13 cellular contexts compared by ENCODE assay signal in genomic region chr3:195139091-195139875, GRCh38.
DNase-seq lines count a peak whose midpoint lies in the region; ATAC-seq and TF ChIP-seq lines count a peak whose summit lies in the region.
"Had no signal": no experiment of that assay in that cellular context is flagged by ENCODE, and none has a peak within 500 bp of the region (broad histone marks: within the 10 kb centered on the region; RNA-seq: fewer than 3 reads in every experiment).

No MANE protein-coding gene starts in this region.

- DNase-seq in IMR-90 (no peak), islet precursor cell (peak; percentile 76), RKO (ENCODE audit: low spot score) (no peak), NCI-H446 treated with DMSO at 0.1 percent for 48 hours (lab: John Stamatoyannopoulos, UW) (no peak)
- DNase-seq in activated T-cell treated with anti-CD3 and anti-CD28 coated beads, Interleukin-2, amount 50 U/mL, for 48 hours = no peak
- DNase-seq: activated CD4-positive, alpha-beta memory T cell treated with anti-CD3 and anti-CD28 coated beads for 36 hours; activated naive CD4-positive, alpha-beta T cell treated with anti-CD3 and anti-CD28 coated beads, Interleukin-2, amount 10 ng/mL, durations not matched to agents 7 days and 5 days; CD4-positive, CD25-positive, alpha-beta regulatory T cell; naive B cell; NCI-H526 treated with DMSO at 0.1 percent for 48 hours had no signal

- no peaks in the 10 kb centered on the region; the same call in 1 of the 2 replicates for H3K9me3 ChIP-seq in IMR-90 (ENCODE audit: control insufficient read depth, insufficient read depth, low read length)

- dilution Hi-C loops in IMR-90 (cut with HindIII; ENCODE audit: low sequenced_read_pairs, unreplicated experiment) = no loop called here

- no peak for TF ChIP-seq POLR2A in IMR-90 (IDR thresholded peaks at IDR 0.05; ENCODE audit: low read depth, low read length)

- H4K91ac ChIP-seq in IMR-90 (ENCODE audit: insufficient read depth, low read depth, low read length) = no peak overlapping the region

- no peak for TF ChIP-seq CTCF in IMR-90 (conservative IDR thresholded peaks at IDR 0.05; ENCODE audit: low read depth, low read length)

- H2BK20ac ChIP-seq in IMR-90 (ENCODE audit: low read depth, low read length) = no peak overlapping the region

- H2AK9ac ChIP-seq in IMR-90 (replicated peaks; ENCODE audit: low read depth, low read length, poor library complexity) = peak overlapping the region; percentile 8

- H3K9me1 ChIP-seq in IMR-90 (ENCODE audit: insufficient read depth, low read length) = no peaks in the 10 kb centered on the region

- 0 out of 2 replicates have a peak, but pooled peaks cover 2% of the 10 kb centered on the region for H3K36me3 ChIP-seq in IMR-90 (ENCODE audit: control insufficient read depth, insufficient read depth, low read length)

- H2BK15ac ChIP-seq in IMR-90 (ENCODE audit: low read depth, low read length) = no peak overlapping the region

- H4K8ac ChIP-seq in IMR-90 (ENCODE audit: low read depth in 2 of 2, low read length in 2 of 2) = no peak overlapping the region

- no peaks in the 10 kb centered on the region for H4K20me1 ChIP-seq in IMR-90 (ENCODE audit: insufficient read depth, low read length)

- H3K4me2 ChIP-seq in IMR-90 (ENCODE audit: low read depth, low read length) = no peak overlapping the region

- 0 out of 2 replicates have a peak overlapping the region, but pooled peaks have one; percentile 33 for H2AK5ac ChIP-seq in IMR-90 (ENCODE audit: low read depth, low read length)

- 0 out of 4 replicates have a peak, but pooled peaks cover 4 to 8% of the 10 kb centered on the region in 2 experiments for H3K79me1 ChIP-seq in IMR-90 (ENCODE audit: low read depth in 1 of 2, low read length in 2 of 2)

- H3K14ac ChIP-seq in IMR-90 (replicated peaks; ENCODE audit: low read depth, low read length) = no peak overlapping the region

- H3K9ac ChIP-seq in IMR-90 (ENCODE audit: low read depth, low read length) = no peak overlapping the region

- H3K23ac ChIP-seq in IMR-90 (ENCODE audit: low read depth, low read length) = no peak overlapping the region

- H2AFZ ChIP-seq in IMR-90 (replicated peaks; ENCODE audit: low read length, poor library complexity) = no peak overlapping the region

- no peaks in the 10 kb centered on the region for H3K27me3 ChIP-seq in IMR-90 (ENCODE audit: control insufficient read depth, insufficient read depth, low read length)

- peak overlapping the region; percentile 10; the same call in 1 of the 2 replicates for H3K4ac ChIP-seq in IMR-90 (ENCODE audit: low read depth, low read length)

- intact Hi-C loops in IMR-90 (cut with micrococcal nuclease) = no loop called here

- no peaks in the 10 kb centered on the region for H3K4me1 ChIP-seq in IMR-90 (ENCODE audit: control insufficient read depth, insufficient read depth, low read length)

- no peak for TF ChIP-seq RAD21 in IMR-90 (IDR thresholded peaks at IDR 0.05; ENCODE audit: low read length)

- CTCF ChIA-PET in IMR-90 (lab: Yijun Ruan, JAX) = no interaction called here

- no peak overlapping the region for H2BK5ac ChIP-seq in IMR-90 (ENCODE audit: low read depth, low read length, poor library complexity, severe bottlenecking)

- H4K5ac ChIP-seq in IMR-90 (ENCODE audit: low read depth, low read length) = no peak overlapping the region

- WGBS in IMR-90 (ENCODE audit: extremely low coverage in 2 of 2, insufficient read length in 1 of 2), 2 experiments = 94% methylated on average over 3 of the region's 13 CpGs; no CpG with 5 or more reads in 1 of the 2 experiments

- H3K27ac ChIP-seq in IMR-90 (ENCODE audit: insufficient read depth, low read length) = no peak overlapping the region

- ATAC-seq in GM18858 (IDR thresholded peaks at IDR 0.05; ENCODE audit: unreplicated experiment) (peak; percentile 55), GM21619 (IDR thresholded peaks at IDR 0.05; ENCODE audit: unreplicated experiment) (peak; percentile 87), IMR-90 (ENCODE audit: low read depth) (no peak), GM19397 (IDR thresholded peaks at IDR 0.05; ENCODE audit: unreplicated experiment) (no peak)

- no peak overlapping the region for H3K18ac ChIP-seq in IMR-90 (ENCODE audit: low read depth, low read length)

- no TSS peak for BruUV-seq in IMR-90 (replicated peaks; lab: Mats Ljungman, UMichigan)

- H2BK120ac ChIP-seq in IMR-90 (ENCODE audit: low read depth, low read length) = no peak overlapping the region

- in situ Hi-C loops in IMR-90 (cut with MboI; ENCODE audit: low sequenced_read_pairs) = no loop called here

- POLR2A ChIA-PET in IMR-90 (lab: Charles Lee; ENCODE audit: unreplicated experiment) = no interaction called here

- H3K4me3 ChIP-seq in IMR-90 (ENCODE audit: insufficient read depth, low read depth, low read length) = no peak overlapping the region

- H3K56ac ChIP-seq in IMR-90 (ENCODE audit: extremely low read depth, insufficient read depth, low read length) = no peak overlapping the region

TF ChIP-seq in IMR-90, 13 proteins besides CTCF, POLR2A, EP300 and RAD21:
- TF ChIP-seq USF2 (IDR thresholded peaks at IDR 0.05; ENCODE audit: low read depth, low read length) = no peak
- TF ChIP-seq FOS (IDR thresholded peaks at IDR 0.05; ENCODE audit: low read depth, low read length) = no peak
- no peak for TF ChIP-seq RFX5 (IDR thresholded peaks at IDR 0.05; ENCODE audit: low read depth, low read length)
- no peak for TF ChIP-seq MXI1 (IDR thresholded peaks at IDR 0.05; ENCODE audit: borderline replicate concordance, low read depth, low read length)
- TF ChIP-seq BHLHE40 (IDR thresholded peaks at IDR 0.05; ENCODE audit: low read depth, low read length) = no peak
- no peak for TF ChIP-seq NFE2L2 (IDR thresholded peaks at IDR 0.05; ENCODE audit: low read depth, low read length)
- no peak for TF ChIP-seq MAZ (IDR thresholded peaks at IDR 0.05; ENCODE audit: borderline replicate concordance, low read depth, low read length)
- TF ChIP-seq RCOR1 (IDR thresholded peaks at IDR 0.05; ENCODE audit: insufficient replicate concordance, low read length) = no peak
- no peak for TF ChIP-seq ELK1 (IDR thresholded peaks at IDR 0.05; ENCODE audit: borderline replicate concordance, low read depth, low read length)
- TF ChIP-seq CEBPB (IDR thresholded peaks at IDR 0.05; ENCODE audit: low read depth, low read length) = no peak
- no peak for TF ChIP-seq CHD1 (IDR thresholded peaks at IDR 0.05; ENCODE audit: low read depth, low read length)

Comparison
In these comparisons a context has a peak if more than half of its experiments do, and no peak if none do; other contexts are left out.
1. ATAC-seq: peak in GM18858 (single experiment) and GM21619 (single experiment); none in IMR-90 (single experiment) and GM19397 (single experiment).